ENCODE assay signal across 8 cellular contexts in the genomic region with DNA sequence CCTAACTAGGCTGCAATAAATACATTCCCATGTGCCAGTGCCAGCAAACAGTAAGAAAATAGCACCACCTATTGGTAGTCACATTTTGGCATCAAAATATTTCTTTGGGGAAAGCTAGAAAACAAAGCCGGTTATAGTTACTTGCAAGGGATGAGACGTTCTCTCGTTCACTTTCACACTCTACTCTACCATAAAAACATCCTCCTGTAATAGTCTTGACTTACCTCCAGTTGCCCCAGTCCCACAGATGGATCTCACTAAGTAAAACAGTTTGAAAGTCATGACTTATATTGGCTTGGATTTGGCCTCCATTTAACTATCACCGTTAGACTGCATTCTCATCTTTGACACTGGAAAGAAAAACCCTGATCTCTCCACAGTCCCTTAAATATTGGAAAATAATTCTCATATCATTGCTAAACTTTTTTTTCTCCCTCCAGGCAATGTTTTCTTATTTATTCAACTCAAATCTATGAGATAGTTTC. TPM values are rescaled to one million over a fixed set of nuclear protein-coding genes. Genes with fewer than 3 reads are reported as not detected.
DNase-seq lines count a peak whose midpoint lies in the region; ATAC-seq, FAIRE-seq and TF ChIP-seq lines count a peak whose summit lies in the region.

No MANE protein-coding gene starts in this region.

- no peak overlapping the region for H3K4me3 Mint-ChIP-seq in osteocyte (ENCODE audit: unreplicated experiment)

- H3K27ac Mint-ChIP-seq in osteocyte (ENCODE audit: unreplicated experiment): no peak overlapping the region

- no peaks in the 10 kb centered on the region for H3K36me3 Mint-ChIP-seq in osteocyte (ENCODE audit: unreplicated experiment)

- no peaks in the 10 kb centered on the region for H3K36me3 ChIP-seq in HCT116 (ENCODE audit: control insufficient read depth in 1 of 2, insufficient read depth in 2 of 2, low read length in 2 of 2)

- no peaks in the 10 kb centered on the region for H3K9me2 ChIP-seq in HCT116 (ENCODE audit: insufficient read depth)

- peaks cover 45% of the 10 kb centered on the region for H3K27me3 ChIP-seq in HCT116 (ENCODE audit: insufficient read depth, low read length)

- FAIRE-seq in GM19239 (lab: Jason Lieb, UNC): no peak

- H3K4me3 ChIP-seq in HCT116 (replicated peaks in 1 of 2; ENCODE audit: low read depth in 1 of 2, low read length in 2 of 2): no peak overlapping the region
- H3K4me3 ChIP-seq in epithelial cell of esophagus (ENCODE audit: low read length): no peak overlapping the region

- CTCF ChIA-PET in HCT116 (lab: Charles Lee): interaction anchor here (0.7 to 1.5 kb wide), 8 partner anchors 9 to 678 kb away, joined by 3 to 10 read pairs (median 3); no protein-coding TSS in a partner anchor

- peak; percentile 53 to 76 (median 65); a peak in 5 of 6 replicates for TF ChIP-seq CTCF in HCT116 (IDR thresholded peaks at IDR 0.05 in 2 of 3, conservative IDR thresholded peaks at IDR 0.05 in 1 of 3; ENCODE audit: borderline replicate concordance in 1 of 3, insufficient read depth in 1 of 3, low read depth in 2 of 3, low read length in 2 of 3)
- TF ChIP-seq CTCF in epithelial cell of esophagus (IDR thresholded peaks at IDR 0.05; ENCODE audit: insufficient read depth, low read depth, low read length, missing control alignments): peak; percentile 71
- TF ChIP-seq CTCF in osteocyte (IDR thresholded peaks at IDR 0.05): peak; percentile 60

- H3K4me2 ChIP-seq in HCT116 (ENCODE audit: low read length): no peak overlapping the region

- RAD21 ChIA-PET in HCT116 (lab: Charles Lee; ENCODE audit: low non-redundant PET in 1 of 2, low total read pairs in 2 of 2, uncharacterized antibody in 2 of 2, unreplicated experiment in 2 of 2): no interaction called here

- H3K79me2 ChIP-seq in HCT116 (ENCODE audit: insufficient read depth, low read length): no peaks in the 10 kb centered on the region

- no peaks in the 10 kb centered on the region for H3K9me3 Mint-ChIP-seq in osteocyte (ENCODE audit: unreplicated experiment)

- peak; percentile 57 for ATAC-seq in HCT116

- TF ChIP-seq RAD21 in HCT116 (IDR thresholded peaks at IDR 0.05; ENCODE audit: low read depth): peak; percentile 71

- H3K9ac ChIP-seq in HCT116 (ENCODE audit: low read length): no peak overlapping the region

- H4K20me1 ChIP-seq in HCT116 (ENCODE audit: insufficient read depth): no peaks in the 10 kb centered on the region; the same call in 1 of the 2 replicates

- no TSS peak for BruUV-seq in HCT116 (replicated peaks; lab: Mats Ljungman, UMichigan)

- intact Hi-C loops in HCT116 (cut with micrococcal nuclease): loop anchor here (2.0 kb wide), 1 partner anchor 421 kb away; no protein-coding TSS in a partner anchor

- H3K9me3 ChIP-seq in HCT116 (ENCODE audit: control insufficient read depth in 1 of 2, insufficient read depth in 1 of 2, low read depth in 1 of 2, low read length in 2 of 2): no peaks in the 10 kb centered on the region

- H2AFZ ChIP-seq in HCT116 (ENCODE audit: low read depth, low read length, poor library complexity, severe bottlenecking): no peak overlapping the region

- no peaks in the 10 kb centered on the region for H3K4me1 ChIP-seq in HCT116 (ENCODE audit: control insufficient read depth in 1 of 2, insufficient read depth in 2 of 2, low read length in 2 of 2)

- H3K27me3 Mint-ChIP-seq in osteocyte (ENCODE audit: unreplicated experiment): peaks cover 14% of the 10 kb centered on the region

- no peaks in the 10 kb centered on the region for H3K4me1 Mint-ChIP-seq in osteocyte (ENCODE audit: unreplicated experiment)

- no peak overlapping the region for H3K27ac ChIP-seq in HCT116 (ENCODE audit: low read depth, low read length)

- TF ChIP-seq POLR2A in HCT116 (IDR thresholded peaks at IDR 0.05; ENCODE audit: borderline replicate concordance, extremely low read depth, insufficient read depth, insufficient read length): no peak

- DNase-seq in NCI-H2171 treated with DMSO at 0.1 percent for 48 hours (lab: John Stamatoyannopoulos, UW): peak; percentile 24
- no peak for DNase-seq in NCI-H2171 (lab: John Stamatoyannopoulos, UW)
- DNase-seq in HCT116 (ENCODE audit: low read depth, low spot score): no peak
- DNase-seq in NCI-H82 (lab: John Stamatoyannopoulos, UW): peak; percentile 73
- peak; percentile 51 for DNase-seq in epithelial cell of esophagus (ENCODE audit: low read depth)
- no peak for DNase-seq in osteocyte (ENCODE audit: extremely low spot score, unreplicated experiment)
- no peak for DNase-seq in GM19239 (ENCODE audit: insufficient read length, low spot score)
- DNase-seq in activated effector memory CD4-positive, alpha-beta T cell treated with anti-CD3 and anti-CD28 coated beads, Interleukin-2, amount 50 U/mL, for 16 hours: no peak

- POLR2A ChIA-PET in HCT116 (lab: Charles Lee): no interaction called here

TF ChIP-seq in HCT116, 20 proteins besides CTCF, POLR2A, EP300 and RAD21:
- TF ChIP-seq SP1 (IDR thresholded peaks at IDR 0.05; ENCODE audit: low read depth) (no peak), EZH2phosphoT487 (IDR thresholded peaks at IDR 0.05; ENCODE audit: borderline replicate concordance) (no peak), FOSL1 (IDR thresholded peaks at IDR 0.05; ENCODE audit: low read depth) (no peak), EZH2 (IDR thresholded peaks at IDR 0.05) (no peak), SIN3A (IDR thresholded peaks at IDR 0.05; ENCODE audit: low read depth) (no peak), YY1 (IDR thresholded peaks at IDR 0.05; ENCODE audit: extremely low read depth, insufficient replicate concordance, low read depth, low read length) (no peak), ZNF274 (IDR thresholded peaks at IDR 0.05; ENCODE audit: low read depth, low read length) (no peak), CBX3 (IDR thresholded peaks at IDR 0.05; ENCODE audit: low read depth) (no peak), POLR2AphosphoS5 (IDR thresholded peaks at IDR 0.05; ENCODE audit: low read depth, low read length) (no peak), ELF1 (IDR thresholded peaks at IDR 0.05; ENCODE audit: borderline replicate concordance, low read depth) (no peak), EGR1 (IDR thresholded peaks at IDR 0.05; ENCODE audit: low read depth) (no peak), SRF (IDR thresholded peaks at IDR 0.05; ENCODE audit: low read depth) (no peak), CEBPB (IDR thresholded peaks at IDR 0.05; ENCODE audit: low read depth) (no peak), TCF7L2 (IDR thresholded peaks at IDR 0.05; ENCODE audit: borderline replicate concordance, extremely low read depth, insufficient read depth, insufficient read length) (no peak), ZFX (IDR thresholded peaks at IDR 0.05) (no peak), JUND (IDR thresholded peaks at IDR 0.05) (no peak)
- TF ChIP-seq, protein P1, sequence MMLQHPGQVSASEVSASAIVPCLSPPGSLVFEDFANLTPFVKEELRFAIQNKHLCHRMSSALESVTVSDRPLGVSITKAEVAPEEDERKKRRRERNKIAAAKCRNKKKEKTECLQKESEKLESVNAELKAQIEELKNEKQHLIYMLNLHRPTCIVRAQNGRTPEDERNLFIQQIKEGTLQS (IDR thresholded peaks at IDR 0.05): no peak
- TF ChIP-seq, protein P2, sequence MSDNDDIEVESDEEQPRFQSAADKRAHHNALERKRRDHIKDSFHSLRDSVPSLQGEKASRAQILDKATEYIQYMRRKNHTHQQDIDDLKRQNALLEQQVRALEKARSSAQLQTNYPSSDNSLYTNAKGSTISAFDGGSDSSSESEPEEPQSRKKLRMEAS (IDR thresholded peaks at IDR 0.05): no peak
- TF ChIP-seq, protein P3, sequence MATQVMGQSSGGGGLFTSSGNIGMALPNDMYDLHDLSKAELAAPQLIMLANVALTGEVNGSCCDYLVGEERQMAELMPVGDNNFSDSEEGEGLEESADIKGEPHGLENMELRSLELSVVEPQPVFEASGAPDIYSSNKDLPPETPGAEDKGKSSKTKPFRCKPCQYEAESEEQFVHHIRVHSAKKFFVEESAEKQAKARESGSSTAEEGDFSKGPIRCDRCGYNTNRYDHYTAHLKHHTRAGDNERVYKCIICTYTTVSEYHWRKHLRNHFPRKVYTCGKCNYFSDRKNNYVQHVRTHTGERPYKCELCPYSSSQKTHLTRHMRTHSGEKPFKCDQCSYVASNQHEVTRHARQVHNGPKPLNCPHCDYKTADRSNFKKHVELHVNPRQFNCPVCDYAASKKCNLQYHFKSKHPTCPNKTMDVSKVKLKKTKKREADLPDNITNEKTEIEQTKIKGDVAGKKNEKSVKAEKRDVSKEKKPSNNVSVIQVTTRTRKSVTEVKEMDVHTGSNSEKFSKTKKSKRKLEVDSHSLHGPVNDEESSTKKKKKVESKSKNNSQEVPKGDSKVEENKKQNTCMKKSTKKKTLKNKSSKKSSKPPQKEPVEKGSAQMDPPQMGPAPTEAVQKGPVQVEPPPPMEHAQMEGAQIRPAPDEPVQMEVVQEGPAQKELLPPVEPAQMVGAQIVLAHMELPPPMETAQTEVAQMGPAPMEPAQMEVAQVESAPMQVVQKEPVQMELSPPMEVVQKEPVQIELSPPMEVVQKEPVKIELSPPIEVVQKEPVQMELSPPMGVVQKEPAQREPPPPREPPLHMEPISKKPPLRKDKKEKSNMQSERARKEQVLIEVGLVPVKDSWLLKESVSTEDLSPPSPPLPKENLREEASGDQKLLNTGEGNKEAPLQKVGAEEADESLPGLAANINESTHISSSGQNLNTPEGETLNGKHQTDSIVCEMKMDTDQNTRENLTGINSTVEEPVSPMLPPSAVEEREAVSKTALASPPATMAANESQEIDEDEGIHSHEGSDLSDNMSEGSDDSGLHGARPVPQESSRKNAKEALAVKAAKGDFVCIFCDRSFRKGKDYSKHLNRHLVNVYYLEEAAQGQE (IDR thresholded peaks at IDR 0.05; ENCODE audit: low read depth): no peak
- TF ChIP-seq, protein P4, sequence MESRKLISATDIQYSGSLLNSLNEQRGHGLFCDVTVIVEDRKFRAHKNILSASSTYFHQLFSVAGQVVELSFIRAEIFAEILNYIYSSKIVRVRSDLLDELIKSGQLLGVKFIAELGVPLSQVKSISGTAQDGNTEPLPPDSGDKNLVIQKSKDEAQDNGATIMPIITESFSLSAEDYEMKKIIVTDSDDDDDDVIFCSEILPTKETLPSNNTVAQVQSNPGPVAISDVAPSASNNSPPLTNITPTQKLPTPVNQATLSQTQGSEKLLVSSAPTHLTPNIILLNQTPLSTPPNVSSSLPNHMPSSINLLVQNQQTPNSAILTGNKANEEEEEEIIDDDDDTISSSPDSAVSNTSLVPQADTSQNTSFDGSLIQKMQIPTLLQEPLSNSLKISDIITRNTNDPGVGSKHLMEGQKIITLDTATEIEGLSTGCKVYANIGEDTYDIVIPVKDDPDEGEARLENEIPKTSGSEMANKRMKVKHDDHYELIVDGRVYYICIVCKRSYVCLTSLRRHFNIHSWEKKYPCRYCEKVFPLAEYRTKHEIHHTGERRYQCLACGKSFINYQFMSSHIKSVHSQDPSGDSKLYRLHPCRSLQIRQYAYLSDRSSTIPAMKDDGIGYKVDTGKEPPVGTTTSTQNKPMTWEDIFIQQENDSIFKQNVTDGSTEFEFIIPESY (IDR thresholded peaks at IDR 0.05; ENCODE audit: extremely low read depth, insufficient replicate concordance, low read length): no peak

RNA-seq across cellular contexts. Expression of a gene that starts 9.7 kb away (rescaled TPM):
- not detected for total RNA-seq in HCT116 (2021; ENCODE audit: unreplicated experiment)
- polyA plus RNA-seq in HCT116 (2012): not detected in 2 replicates
- total RNA-seq in osteocyte: not detected in 2 replicates

Comparison
In these comparisons a context has a peak if more than half of its experiments do, and no peak if none do; other contexts are left out.
1. DNase-seq: peak in NCI-H2171 treated with DMSO at 0.1 percent for 48 hours (single experiment), NCI-H82 (single experiment) and epithelial cell of esophagus (single experiment); none in NCI-H2171 (single experiment), HCT116 (single experiment), osteocyte (single experiment), GM19239 (single experiment) and activated effector memory CD4-positive, alpha-beta T cell treated with anti-CD3 and anti-CD28 coated beads, Interleukin-2, amount 50 U/mL, for 16 hours (single experiment).
2. Peak in every context shown above with its lines, with median percentiles within 50 percentile points of each other: CTCF ChIP-seq.